ENCODE assay signal across 8 cellular contexts in the genomic region with DNA sequence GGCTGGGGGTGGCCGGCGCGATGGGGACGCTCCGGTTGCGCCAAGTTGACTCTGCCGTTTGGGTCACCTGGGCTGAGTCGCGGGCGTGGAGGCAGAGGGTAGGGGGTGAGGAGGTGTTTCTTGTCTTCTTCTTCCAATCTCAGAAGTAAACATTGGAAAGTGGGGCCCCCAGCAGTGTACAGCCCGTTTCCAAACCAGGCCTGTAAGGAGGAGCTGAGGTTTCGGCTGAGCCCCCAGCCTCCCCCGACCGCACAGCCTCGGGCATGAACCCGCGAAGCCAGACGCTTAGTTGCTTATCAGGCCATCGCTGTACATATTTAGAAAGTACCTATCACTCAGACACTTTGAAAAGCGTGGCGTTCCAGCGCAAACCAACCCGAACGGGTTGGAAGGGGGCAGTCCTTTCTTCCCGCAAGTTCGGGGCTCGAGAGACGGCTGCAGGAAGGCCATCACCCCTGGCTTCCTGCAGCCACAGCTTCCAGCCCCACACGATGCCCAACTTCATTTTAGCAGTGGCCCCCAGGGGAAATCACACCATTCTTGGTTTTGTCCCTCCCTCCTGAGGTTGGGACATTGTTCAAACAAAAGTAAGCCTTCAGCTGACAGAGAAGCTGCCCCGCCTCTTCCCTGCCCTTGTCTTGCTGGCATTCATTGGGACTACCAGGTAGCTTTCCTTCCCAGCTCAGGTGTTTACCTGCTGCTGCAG.
A peak's percentile ranks its signal among the peaks of the same experiment; 100 is the strongest.
DNase-seq lines count a peak whose midpoint lies in the region; ATAC-seq and TF ChIP-seq lines count a peak whose summit lies in the region.

No MANE protein-coding gene starts in this region.

- peak overlapping the region; percentile 70 to 94 (median 81) for H3K27ac Mint-ChIP-seq in CD4-positive, alpha-beta memory T cell
- H3K27ac Mint-ChIP-seq in natural killer cell, result peak overlapping the region in 1 of 2 donors; percentile 86

- CTCF ChIA-PET in CD4-positive, alpha-beta memory T cell (lab: Charles Lee; ENCODE audit: partially characterized antibody), result interaction anchor here (0.7 to 1.8 kb wide), 3 partner anchors 9 to 186 kb away, joined by 3 to 6 read pairs (median 3); a partner anchor contains a TSS

- H3K27me3 Mint-ChIP-seq in CD4-positive, alpha-beta memory T cell, result no peaks in the 10 kb centered on the region
- H3K27me3 Mint-ChIP-seq in natural killer cell (ENCODE audit: low read depth in 2 of 2), result peaks cover 7 to 8% of the 10 kb centered on the region in 2 donors

- H3K36me3 Mint-ChIP-seq in CD4-positive, alpha-beta memory T cell, result no peaks in the 10 kb centered on the region
- H3K36me3 Mint-ChIP-seq in natural killer cell, result no peaks in the 10 kb centered on the region

- no peak for TF ChIP-seq POLR2A in GM18505 (IDR thresholded peaks at IDR 0.05; ENCODE audit: borderline replicate concordance, extremely low read depth, insufficient read depth, insufficient read length)

- H3K27ac ChIP-seq in CD4-positive, alpha-beta memory T cell (ENCODE audit: low read depth, low read length), result no peak overlapping the region
- peak overlapping the region; percentile 39 for H3K27ac ChIP-seq in effector memory CD4-positive, alpha-beta T cell (ENCODE audit: insufficient read depth, low read length, poor library complexity, severe bottlenecking)

- H3K4me1 ChIP-seq in CD4-positive, alpha-beta memory T cell (ENCODE audit: insufficient read depth, low read length), result peaks cover 10% of the 10 kb centered on the region
- peaks cover 9% of the 10 kb centered on the region for H3K4me1 ChIP-seq in effector memory CD4-positive, alpha-beta T cell (ENCODE audit: control insufficient read depth, insufficient read depth, low read length, poor library complexity, severe bottlenecking)

- ATAC-seq in natural killer cell, result peak; percentile 61 to 86 (median 74)
- ATAC-seq in GM21367 (IDR thresholded peaks at IDR 0.05; ENCODE audit: unreplicated experiment), result no peak
- ATAC-seq in GM18505 (IDR thresholded peaks at IDR 0.05; ENCODE audit: unreplicated experiment), result no peak
- ATAC-seq in HG02588 (IDR thresholded peaks at IDR 0.05; ENCODE audit: unreplicated experiment), result no peak

- H3K4me3 Mint-ChIP-seq in CD4-positive, alpha-beta memory T cell, result peak overlapping the region; percentile 74 to 88 (median 85)
- H3K4me3 Mint-ChIP-seq in natural killer cell, result peak overlapping the region; percentile 86

- no peak for TF ChIP-seq CTCF in natural killer cell (IDR thresholded peaks at IDR 0.05)

- POLR2A ChIA-PET in CD4-positive, alpha-beta memory T cell (lab: Charles Lee; ENCODE audit: partially characterized antibody), result interaction anchor here (1.0 to 4.8 kb wide), 15 partner anchors 9 to 320 kb away, joined by 3 to 42 read pairs (median 6); a partner anchor contains a TSS

- H3K36me3 ChIP-seq in CD4-positive, alpha-beta memory T cell (ENCODE audit: insufficient read depth, low read length), result no peaks in the 10 kb centered on the region
- no peaks in the 10 kb centered on the region for H3K36me3 ChIP-seq in effector memory CD4-positive, alpha-beta T cell (ENCODE audit: control insufficient read depth, insufficient read depth, low read length)

- no peaks in the 10 kb centered on the region for H3K9me3 ChIP-seq in CD4-positive, alpha-beta memory T cell (ENCODE audit: control insufficient read depth in 1 of 2, low read length in 2 of 2)
- no peaks in the 10 kb centered on the region for H3K9me3 ChIP-seq in effector memory CD4-positive, alpha-beta T cell (ENCODE audit: control insufficient read depth, low read length)

- no peaks in the 10 kb centered on the region for H3K9me3 Mint-ChIP-seq in CD4-positive, alpha-beta memory T cell
- H3K9me3 Mint-ChIP-seq in natural killer cell, result no peaks in the 10 kb centered on the region

- intact Hi-C loops in CD4-positive, alpha-beta memory T cell (cut with micrococcal nuclease), result loop anchor here (1.0 to 10.0 kb wide), 4 partner anchors 56 to 345 kb away; no protein-coding TSS in a partner anchor
- intact Hi-C loops in natural killer cell (cut with micrococcal nuclease), result loop anchor here (1.0 kb wide), 1 partner anchor 21 kb away; no protein-coding TSS in a partner anchor

- no peaks in the 10 kb centered on the region for H3K27me3 ChIP-seq in CD4-positive, alpha-beta memory T cell (ENCODE audit: insufficient read depth, low read length)
- no peaks in the 10 kb centered on the region for H3K27me3 ChIP-seq in effector memory CD4-positive, alpha-beta T cell (replicated peaks; ENCODE audit: control insufficient read depth, insufficient read depth, low read length, poor library complexity, severe bottlenecking)

- peaks cover 7 to 25% (median 13%) of the 10 kb centered on the region in 4 donors for H3K4me1 Mint-ChIP-seq in CD4-positive, alpha-beta memory T cell
- H3K4me1 Mint-ChIP-seq in natural killer cell, result peaks cover 13 to 24% of the 10 kb centered on the region in 2 donors

- peak overlapping the region in 1 of 2 donors; percentile 41 for H3K4me3 ChIP-seq in CD4-positive, alpha-beta memory T cell (ENCODE audit: low read length in 2 of 2)
- peak overlapping the region; percentile 58 for H3K4me3 ChIP-seq in effector memory CD4-positive, alpha-beta T cell (ENCODE audit: insufficient read depth, low read depth, low read length, poor library complexity, severe bottlenecking)

- DNase-seq in CD4-positive, alpha-beta memory T cell, result peak in 4 of 5 donors; percentile 25 to 75 (median 52)
- DNase-seq in T-helper 2 cell (peak in 4 of 5 experiments; percentile 4 to 70 (median 42)), natural killer cell (peak; percentile 42), NCI-H2227 treated with DMSO at 0.1 percent for 48 hours (lab: John Stamatoyannopoulos, UW) (no peak)
- DNase-seq in effector memory CD4-positive, alpha-beta T cell, result peak; percentile 12 to 33 (median 30)

Comparison
In these comparisons a context has a peak if more than half of its experiments do, and no peak if none do; other contexts are left out.
1. ATAC-seq: peak in natural killer cell (3 of 3); none in GM21367 (single experiment), GM18505 (single experiment) and HG02588 (single experiment).